Comparison of ENCODE assay signal across 26 cellular contexts in genomic region chr2:176658708-176659107, GRCh38.
"Had no signal": no experiment of that assay in that cellular context is flagged by ENCODE, and none has a peak within 500 bp of the region (broad histone marks: within the 10 kb centered on the region; RNA-seq: fewer than 3 reads in every experiment).

No MANE protein-coding gene starts in this region.

- H3K9me3 ChIP-seq: ovary, psoas muscle, right lobe of liver, sigmoid colon, stomach, thoracic aorta, thyroid gland, tibial nerve, upper lobe of left lung, vagina had no signal

- H3K36me3 ChIP-seq: neural progenitor cell, ovary, right lobe of liver, sigmoid colon, stomach, thoracic aorta, thyroid gland, tibial nerve, upper lobe of left lung, vagina had no signal

- H3K4me1 ChIP-seq: neural progenitor cell, parathyroid adenoma, right lobe of liver, stomach, thyroid gland, vagina had no signal

- H3K27ac ChIP-seq: neural progenitor cell, ovary, parathyroid adenoma, psoas muscle, right lobe of liver, sigmoid colon, stomach, thoracic aorta, thyroid gland, tibial nerve, upper lobe of left lung, vagina had no signal

- H3K79me2 ChIP-seq: parathyroid adenoma had no signal

- H3K4me2 ChIP-seq: neural progenitor cell had no signal

- H2AFZ ChIP-seq: neural progenitor cell, parathyroid adenoma had no signal

- H3K9ac ChIP-seq: neural progenitor cell, parathyroid adenoma had no signal

- ATAC-seq: naive thymus-derived CD8-positive, alpha-beta T cell; natural killer cell treated with Interleukin-12 subunit alpha and Interleukin-12 subunit beta and Interleukin-15 and Interleukin-18, amount 100 ng/mL, for 72 hours; psoas muscle; right cardiac atrium; right lobe of liver; stimulated activated effector memory CD8-positive, alpha-beta T cell treated with anti-CD3 and anti-CD28 coated beads, Interleukin-12 subunit alpha, Interleukin-12 subunit beta, amount 100 ng/mL, for 72 hours; stimulated activated naive B cell treated with anti-CD40 and anti-IgM and Interleukin-4, amounts not matched to agents 10 μg/mL and 1 μg/mL and 100 μg/mL, for 72 hours had no signal

- DNase-seq: naive thymus-derived CD8-positive, alpha-beta T cell; occipital lobe; ovary; posterior cingulate gyrus; psoas muscle; right cardiac atrium; right lobe of liver; sigmoid colon; small intestine; stimulated activated CD4-positive, alpha-beta T cell treated with anti-CD3 and anti-CD28 coated beads, Interleukin-15, amount 100 ng/mL, for 24 hours; stimulated activated CD4-positive, alpha-beta T cell treated with anti-CD3 and anti-CD28 coated beads, Interleukin-2, amount 100 ng/mL, for 24 hours; stimulated activated CD4-positive, alpha-beta T cell treated with anti-CD3 and anti-CD28 coated beads, Interleukin-2, amount 100 ng/mL, for 48 hours; stimulated activated CD4-positive, alpha-beta T cell treated with anti-CD3 and anti-CD28 coated beads, Interleukin-4, amount 100 ng/mL, for 24 hours; stimulated activated naive B cell treated with anti-CD40 and anti-IgM and Interleukin-4, amounts not matched to agents 10 μg/mL and 1 μg/mL and 100 μg/mL, for 72 hours; stimulated activated naive CD4-positive, alpha-beta T cell treated with Interleukin-2 at 50 U/mL for 16 hours; stomach; thyroid gland; trophoblast cell; upper lobe of left lung had no signal

- H3K27me3 ChIP-seq: neural progenitor cell, ovary, sigmoid colon, thyroid gland, upper lobe of left lung, vagina had no signal

- H3K4me3 ChIP-seq: neural progenitor cell, ovary, psoas muscle, right lobe of liver, sigmoid colon, stomach, thoracic aorta, thyroid gland, tibial nerve, upper lobe of left lung, vagina had no signal
